17 cellular contexts compared by ENCODE assay signal in genomic region chr10:3827266-3827665, GRCh38. TPM values are rescaled to one million over a fixed set of nuclear protein-coding genes. Genes with fewer than 3 reads are reported as not detected.
DNase-seq lines count a peak whose midpoint lies in the region; ATAC-seq and TF ChIP-seq lines count a peak whose summit lies in the region.
"Had no signal": no experiment of that assay in that cellular context is flagged by ENCODE, and none has a peak within 500 bp of the region (broad histone marks: within the 10 kb centered on the region; RNA-seq: fewer than 3 reads in every experiment).

No MANE protein-coding gene starts in this region.

- H4K91ac ChIP-seq in mesenchymal stem cell (ENCODE audit: low read length): peak overlapping the region; percentile 84

- H3K9ac ChIP-seq in mesenchymal stem cell (ENCODE audit: low read length) (no peak overlapping the region), smooth muscle cell (ENCODE audit: low read depth) (peak overlapping the region; percentile 89)
- H3K9ac ChIP-seq: neural progenitor cell had no signal

- H4K20me1 ChIP-seq in GM23338 (replicated peaks; ENCODE audit: insufficient read depth) (no peaks in the 10 kb centered on the region), smooth muscle cell (ENCODE audit: low read depth) (no peaks in the 10 kb centered on the region)

- H3K4me1 ChIP-seq in GM23338 (ENCODE audit: insufficient read depth) (peaks cover 16% of the 10 kb centered on the region), RWPE2 (ENCODE audit: insufficient read depth, poor library complexity, severe bottlenecking) (peaks cover 30% of the 10 kb centered on the region), mesenchymal stem cell (ENCODE audit: control insufficient read depth, insufficient read depth, low read depth, low read length) (peaks cover 25% of the 10 kb centered on the region), smooth muscle cell (ENCODE audit: low read depth) (peaks cover 17% of the 10 kb centered on the region)
- H3K4me1 ChIP-seq: neural progenitor cell had no signal

- H2BK15ac ChIP-seq in mesenchymal stem cell (ENCODE audit: low read depth, poor library complexity, severe bottlenecking): no peak overlapping the region

- H3K9me3 ChIP-seq in RWPE2 (ENCODE audit: severe bottlenecking): no peaks in the 10 kb centered on the region
- H3K9me3 ChIP-seq in mesenchymal stem cell (ENCODE audit: control insufficient read depth, low read length): no peaks in the 10 kb centered on the region
- H3K9me3 ChIP-seq in smooth muscle cell (replicated peaks; ENCODE audit: low read depth): no peaks in the 10 kb centered on the region
- H3K9me3 ChIP-seq: BE2C, MG63, right lobe of liver, testis had no signal

- no peaks in the 10 kb centered on the region for H3F3A ChIP-seq in GM23338 (replicated peaks; ENCODE audit: low read depth)
- peaks cover 20% of the 10 kb centered on the region for H3F3A ChIP-seq in smooth muscle cell (ENCODE audit: low read depth)

- H3K4me1 Mint-ChIP-seq in GM23338: peaks cover 36% of the 10 kb centered on the region

- peak overlapping the region in 1 of 2 experiments; percentile 78 for H3K18ac ChIP-seq in mesenchymal stem cell (ENCODE audit: low read depth in 1 of 2, low read length in 2 of 2)

- TF ChIP-seq CTCF in GM23338 (conservative IDR thresholded peaks at IDR 0.05; ENCODE audit: low read depth in 2 of 2): no peak
- TF ChIP-seq CTCF in RWPE2 (IDR thresholded peaks at IDR 0.05; ENCODE audit: poor library complexity, severe bottlenecking): no peak
- no peak for TF ChIP-seq CTCF in smooth muscle cell (IDR thresholded peaks at IDR 0.05; ENCODE audit: borderline replicate concordance, insufficient read depth, poor library complexity, severe bottlenecking)

- H3K4ac ChIP-seq in mesenchymal stem cell (ENCODE audit: low read depth in 1 of 2, low read length in 2 of 2): peak overlapping the region; percentile 10 to 77

- H4K8ac ChIP-seq in mesenchymal stem cell (ENCODE audit: low read length): no peak overlapping the region

- H3K27ac Mint-ChIP-seq in GM23338: no peak overlapping the region

- H3K79me1 ChIP-seq in mesenchymal stem cell (replicated peaks; ENCODE audit: low read length, poor library complexity, severe bottlenecking): peaks cover 2% of the 10 kb centered on the region

- no peak overlapping the region for H3K4me3 Mint-ChIP-seq in GM23338
- H3K4me3 Mint-ChIP-seq: neural progenitor cell had no signal

- H3K36me3 ChIP-seq in GM23338 (ENCODE audit: insufficient read depth): no peaks in the 10 kb centered on the region
- H3K36me3 ChIP-seq in RWPE2 (ENCODE audit: low read depth): no peaks in the 10 kb centered on the region
- no peaks in the 10 kb centered on the region for H3K36me3 ChIP-seq in mesenchymal stem cell (ENCODE audit: control insufficient read depth in 1 of 2, insufficient read depth in 2 of 2, low read depth in 1 of 2, low read length in 2 of 2)
- no peaks in the 10 kb centered on the region for H3K36me3 ChIP-seq in smooth muscle cell (ENCODE audit: low read depth)
- H3K36me3 ChIP-seq: BE2C, MG63, neural progenitor cell, right lobe of liver had no signal

- no peak overlapping the region for H3K4me2 ChIP-seq in GM23338
- no peak overlapping the region for H3K4me2 ChIP-seq in mesenchymal stem cell (ENCODE audit: low read length, poor library complexity, severe bottlenecking)
- peak overlapping the region; percentile 83 for H3K4me2 ChIP-seq in smooth muscle cell
- H3K4me2 ChIP-seq: neural progenitor cell had no signal

- no peak overlapping the region for H3K14ac ChIP-seq in mesenchymal stem cell (ENCODE audit: low read length in 2 of 2)

- H3K27me3 ChIP-seq in GM23338 (ENCODE audit: insufficient read depth): no peaks in the 10 kb centered on the region
- H3K27me3 ChIP-seq in RWPE2 (ENCODE audit: insufficient read depth, poor library complexity, severe bottlenecking): no peaks in the 10 kb centered on the region
- H3K27me3 ChIP-seq in mesenchymal stem cell (ENCODE audit: control insufficient read depth in 1 of 2, insufficient read depth in 1 of 2, low read length in 2 of 2): no peaks in the 10 kb centered on the region
- no peaks in the 10 kb centered on the region for H3K27me3 ChIP-seq in smooth muscle cell (ENCODE audit: low read depth)
- H3K27me3 ChIP-seq: BE2C, MG63, neural progenitor cell, right lobe of liver, testis had no signal

- peaks cover 6% of the 10 kb centered on the region for H3K27me3 Mint-ChIP-seq in GM23338 (ENCODE audit: insufficient read depth, low read depth, poor library complexity)

- no peaks in the 10 kb centered on the region for H3K36me3 Mint-ChIP-seq in GM23338 (ENCODE audit: low read depth)
- H3K36me3 Mint-ChIP-seq: neural progenitor cell had no signal

- no peaks in the 10 kb centered on the region for H3K9me3 Mint-ChIP-seq in GM23338
- H3K9me3 Mint-ChIP-seq: neural progenitor cell had no signal

- H3K27ac ChIP-seq in GM23338 (ENCODE audit: low read depth) (no peak overlapping the region), RWPE2 (ENCODE audit: poor library complexity, severe bottlenecking) (peak overlapping the region; percentile 93), mesenchymal stem cell (ENCODE audit: low read length, poor library complexity, severe bottlenecking) (peak overlapping the region; percentile 6), smooth muscle cell (ENCODE audit: low read depth) (peak overlapping the region; percentile 98)
- H3K27ac ChIP-seq: neural progenitor cell, right lobe of liver, testis had no signal

- H2BK12ac ChIP-seq in mesenchymal stem cell (ENCODE audit: low read length in 2 of 2): peak overlapping the region in 1 of 2 experiments; percentile 80

- no peak overlapping the region for H3K4me3 ChIP-seq in GM23338
- H3K4me3 ChIP-seq in RWPE2 (ENCODE audit: severe bottlenecking): no peak overlapping the region
- H3K4me3 ChIP-seq in mesenchymal stem cell (ENCODE audit: insufficient read depth in 1 of 2, low read depth in 1 of 2, low read length in 2 of 2): no peak overlapping the region
- H3K4me3 ChIP-seq in smooth muscle cell: no peak overlapping the region
- H3K4me3 ChIP-seq: MG63, neural progenitor cell, right lobe of liver, testis had no signal

- ATAC-seq in GM23338: no peak
- no peak for ATAC-seq in RWPE2 (ENCODE audit: low read depth)
- ATAC-seq in GM21786 (IDR thresholded peaks at IDR 0.05; ENCODE audit: unreplicated experiment): no peak
- ATAC-seq: HepG2 had no signal

- peak overlapping the region; percentile 38 for H2AK5ac ChIP-seq in mesenchymal stem cell (ENCODE audit: low read length, severe bottlenecking)

- H3K23ac ChIP-seq in mesenchymal stem cell (ENCODE audit: low read length in 2 of 2): no peak overlapping the region

- WGBS in mesenchymal stem cell: 90% methylated on average over 10 of the region's 10 CpGs
- WGBS in smooth muscle cell (ENCODE audit: low lambda C conversion rate): 54% methylated on average over 9 of the region's 10 CpGs

- no peak overlapping the region for H2AFZ ChIP-seq in GM23338
- no peak overlapping the region for H2AFZ ChIP-seq in mesenchymal stem cell (ENCODE audit: low read depth, low read length)
- no peak overlapping the region for H2AFZ ChIP-seq in smooth muscle cell (ENCODE audit: low read depth)
- H2AFZ ChIP-seq: neural progenitor cell had no signal

- H2BK120ac ChIP-seq in mesenchymal stem cell (ENCODE audit: low read depth, low read length): peak overlapping the region; percentile 20

- H2BK5ac ChIP-seq in mesenchymal stem cell (ENCODE audit: low read depth, low read length, poor library complexity, severe bottlenecking): no peak overlapping the region

- DNase-seq in GM23338 (ENCODE audit: low spot score): peak; percentile 12
- no peak for DNase-seq in RWPE2 (ENCODE audit: low spot score)
- DNase-seq in mesenchymal stem cell: no peak
- DNase-seq in smooth muscle cell (lab: John Stamatoyannopoulos, UW; ENCODE audit: unreplicated experiment): no peak
- no peak for DNase-seq in NCI-H748 treated with DMSO at 0.1 percent for 48 hours (lab: John Stamatoyannopoulos, UW)
- DNase-seq in GM03348 (ENCODE audit: low spot score): no peak
- DNase-seq: BE2C, foreskin fibroblast, MG63, NCI-H187 treated with DMSO at 0.1 percent for 48 hours, NCI-H510A treated with DMSO at 0.1 percent for 48 hours, right lobe of liver, T-helper 9 cell, testis had no signal

- H3K79me2 ChIP-seq in GM23338 (replicated peaks; ENCODE audit: insufficient read depth) (no peaks in the 10 kb centered on the region), smooth muscle cell (ENCODE audit: low read depth) (no peaks in the 10 kb centered on the region)

- H3K9me2 ChIP-seq in GM23338 (ENCODE audit: insufficient read depth): no peaks in the 10 kb centered on the region

TF ChIP-seq in GM23338, 12 proteins besides CTCF, POLR2A, EP300 and RAD21 (continues in another document):
- no peak for TF ChIP-seq STAT1 (IDR thresholded peaks at IDR 0.05; ENCODE audit: unreplicated experiment)
- no peak for TF ChIP-seq EZH2 (IDR thresholded peaks at IDR 0.05; ENCODE audit: low read depth, unreplicated experiment)
- no peak for TF ChIP-seq ZNF114 (CRISPR knock-in tag; IDR thresholded peaks at IDR 0.05)
- no peak for TF ChIP-seq CREB1 (CRISPR knock-in tag; IDR thresholded peaks at IDR 0.05; ENCODE audit: low read depth)

RNA-seq across cellular contexts. Expression of gene KLF6, which starts 42.3 kb away (rescaled TPM):
- total RNA-seq in GM23338 (2014; rRNA removed; shearing (Covaris generic)): 18.0 and 19.6 TPM in 2 replicates
- polyA plus RNA-seq in GM23338 (2016; fragmentation: Nextera tagmentation; extraction: Ambion mirVana) (25.7 and 35.4 TPM in 2 replicates), smooth muscle cell (519 and 728 TPM in 2 replicates)
- 195 TPM for polyA plus RNA-seq in mesenchymal stem cell (2013, experiment 1 of 2)
- 183 TPM for polyA plus RNA-seq in mesenchymal stem cell (2013, experiment 2 of 2)
- total RNA-seq in smooth muscle cell: 171 and 198 TPM in 2 replicates
